ENCODE assay signal across 2 cellular contexts in the genomic region with DNA sequence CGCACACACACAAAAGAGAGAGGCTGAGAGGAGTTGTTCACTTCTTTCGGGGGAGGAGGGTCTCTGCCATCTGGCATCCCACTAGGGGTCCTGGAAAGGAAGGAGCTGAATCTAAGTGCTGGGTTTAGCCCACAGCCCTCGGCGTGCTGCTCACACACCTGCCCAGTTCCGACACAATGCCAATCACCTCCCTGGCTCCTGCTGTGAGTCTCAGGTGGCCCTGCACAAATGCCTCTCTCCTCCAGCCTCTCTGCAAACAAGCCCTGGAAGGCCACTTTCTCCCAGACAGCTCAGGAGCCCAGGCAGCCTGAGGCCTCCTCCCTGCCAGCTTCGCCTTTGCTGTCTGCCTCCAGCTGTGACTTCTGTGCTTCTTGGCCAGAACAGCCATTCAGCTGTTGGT.
TF ChIP-seq lines count a peak whose summit lies in the region.

No MANE protein-coding gene starts in this region.

TF ChIP-seq in SK-N-SH, 30 proteins besides CTCF, POLR2A, EP300 and RAD21 (continued from another document):
- TF ChIP-seq JUND (IDR thresholded peaks at IDR 0.05) = no peak
- no peak for TF ChIP-seq TAF1 (IDR thresholded peaks at IDR 0.05; ENCODE audit: borderline replicate concordance, low read depth, low read length)
- no peak for TF ChIP-seq RXRA (IDR thresholded peaks at IDR 0.05; ENCODE audit: borderline replicate concordance, low read depth)
- no peak for TF ChIP-seq CHD2 (IDR thresholded peaks at IDR 0.05; ENCODE audit: low read length, partially characterized antibody)
- no peak for TF ChIP-seq GABPA (IDR thresholded peaks at IDR 0.05; ENCODE audit: low read depth)
- no peak for TF ChIP-seq RCOR1 (IDR thresholded peaks at IDR 0.05; ENCODE audit: low read length)
- TF ChIP-seq EZH2phosphoT487 (IDR thresholded peaks at IDR 0.05; ENCODE audit: borderline replicate concordance, low read depth) = no peak
- TF ChIP-seq, protein P1, sequence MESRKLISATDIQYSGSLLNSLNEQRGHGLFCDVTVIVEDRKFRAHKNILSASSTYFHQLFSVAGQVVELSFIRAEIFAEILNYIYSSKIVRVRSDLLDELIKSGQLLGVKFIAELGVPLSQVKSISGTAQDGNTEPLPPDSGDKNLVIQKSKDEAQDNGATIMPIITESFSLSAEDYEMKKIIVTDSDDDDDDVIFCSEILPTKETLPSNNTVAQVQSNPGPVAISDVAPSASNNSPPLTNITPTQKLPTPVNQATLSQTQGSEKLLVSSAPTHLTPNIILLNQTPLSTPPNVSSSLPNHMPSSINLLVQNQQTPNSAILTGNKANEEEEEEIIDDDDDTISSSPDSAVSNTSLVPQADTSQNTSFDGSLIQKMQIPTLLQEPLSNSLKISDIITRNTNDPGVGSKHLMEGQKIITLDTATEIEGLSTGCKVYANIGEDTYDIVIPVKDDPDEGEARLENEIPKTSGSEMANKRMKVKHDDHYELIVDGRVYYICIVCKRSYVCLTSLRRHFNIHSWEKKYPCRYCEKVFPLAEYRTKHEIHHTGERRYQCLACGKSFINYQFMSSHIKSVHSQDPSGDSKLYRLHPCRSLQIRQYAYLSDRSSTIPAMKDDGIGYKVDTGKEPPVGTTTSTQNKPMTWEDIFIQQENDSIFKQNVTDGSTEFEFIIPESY (IDR thresholded peaks at IDR 0.05; ENCODE audit: borderline replicate concordance, low read depth) = no peak
- TF ChIP-seq MEF2A (IDR thresholded peaks at IDR 0.05; ENCODE audit: borderline replicate concordance, low read depth) = no peak
- TF ChIP-seq FOXM1 (IDR thresholded peaks at IDR 0.05; ENCODE audit: low read depth) = no peak
- no peak for TF ChIP-seq TCF12 (IDR thresholded peaks at IDR 0.05)

TF ChIP-seq in SK-N-SH treated with all-trans-retinoic acid at 6 μM for 48 hours, 23 proteins besides CTCF, POLR2A, EP300 and RAD21 (continued from another document):
- TF ChIP-seq, protein P2, sequence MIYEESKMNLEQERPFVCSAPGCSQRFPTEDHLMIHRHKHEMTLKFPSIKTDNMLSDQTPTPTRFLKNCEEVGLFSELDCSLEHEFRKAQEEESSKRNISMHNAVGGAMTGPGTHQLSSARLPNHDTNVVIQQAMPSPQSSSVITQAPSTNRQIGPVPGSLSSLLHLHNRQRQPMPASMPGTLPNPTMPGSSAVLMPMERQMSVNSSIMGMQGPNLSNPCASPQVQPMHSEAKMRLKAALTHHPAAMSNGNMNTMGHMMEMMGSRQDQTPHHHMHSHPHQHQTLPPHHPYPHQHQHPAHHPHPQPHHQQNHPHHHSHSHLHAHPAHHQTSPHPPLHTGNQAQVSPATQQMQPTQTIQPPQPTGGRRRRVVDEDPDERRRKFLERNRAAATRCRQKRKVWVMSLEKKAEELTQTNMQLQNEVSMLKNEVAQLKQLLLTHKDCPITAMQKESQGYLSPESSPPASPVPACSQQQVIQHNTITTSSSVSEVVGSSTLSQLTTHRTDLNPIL (CRISPR knock-in tag; IDR thresholded peaks at IDR 0.05; ENCODE audit: low read depth) = no peak
- TF ChIP-seq, protein P3, sequence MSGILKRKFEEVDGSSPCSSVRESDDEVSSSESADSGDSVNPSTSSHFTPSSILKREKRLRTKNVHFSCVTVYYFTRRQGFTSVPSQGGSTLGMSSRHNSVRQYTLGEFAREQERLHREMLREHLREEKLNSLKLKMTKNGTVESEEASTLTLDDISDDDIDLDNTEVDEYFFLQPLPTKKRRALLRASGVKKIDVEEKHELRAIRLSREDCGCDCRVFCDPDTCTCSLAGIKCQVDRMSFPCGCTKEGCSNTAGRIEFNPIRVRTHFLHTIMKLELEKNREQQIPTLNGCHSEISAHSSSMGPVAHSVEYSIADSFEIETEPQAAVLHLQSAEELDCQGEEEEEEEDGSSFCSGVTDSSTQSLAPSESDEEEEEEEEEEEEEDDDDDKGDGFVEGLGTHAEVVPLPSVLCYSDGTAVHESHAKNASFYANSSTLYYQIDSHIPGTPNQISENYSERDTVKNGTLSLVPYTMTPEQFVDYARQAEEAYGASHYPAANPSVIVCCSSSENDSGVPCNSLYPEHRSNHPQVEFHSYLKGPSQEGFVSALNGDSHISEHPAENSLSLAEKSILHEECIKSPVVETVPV (CRISPR knock-in tag; IDR thresholded peaks at IDR 0.05) = no peak
- TF ChIP-seq, protein P4, sequence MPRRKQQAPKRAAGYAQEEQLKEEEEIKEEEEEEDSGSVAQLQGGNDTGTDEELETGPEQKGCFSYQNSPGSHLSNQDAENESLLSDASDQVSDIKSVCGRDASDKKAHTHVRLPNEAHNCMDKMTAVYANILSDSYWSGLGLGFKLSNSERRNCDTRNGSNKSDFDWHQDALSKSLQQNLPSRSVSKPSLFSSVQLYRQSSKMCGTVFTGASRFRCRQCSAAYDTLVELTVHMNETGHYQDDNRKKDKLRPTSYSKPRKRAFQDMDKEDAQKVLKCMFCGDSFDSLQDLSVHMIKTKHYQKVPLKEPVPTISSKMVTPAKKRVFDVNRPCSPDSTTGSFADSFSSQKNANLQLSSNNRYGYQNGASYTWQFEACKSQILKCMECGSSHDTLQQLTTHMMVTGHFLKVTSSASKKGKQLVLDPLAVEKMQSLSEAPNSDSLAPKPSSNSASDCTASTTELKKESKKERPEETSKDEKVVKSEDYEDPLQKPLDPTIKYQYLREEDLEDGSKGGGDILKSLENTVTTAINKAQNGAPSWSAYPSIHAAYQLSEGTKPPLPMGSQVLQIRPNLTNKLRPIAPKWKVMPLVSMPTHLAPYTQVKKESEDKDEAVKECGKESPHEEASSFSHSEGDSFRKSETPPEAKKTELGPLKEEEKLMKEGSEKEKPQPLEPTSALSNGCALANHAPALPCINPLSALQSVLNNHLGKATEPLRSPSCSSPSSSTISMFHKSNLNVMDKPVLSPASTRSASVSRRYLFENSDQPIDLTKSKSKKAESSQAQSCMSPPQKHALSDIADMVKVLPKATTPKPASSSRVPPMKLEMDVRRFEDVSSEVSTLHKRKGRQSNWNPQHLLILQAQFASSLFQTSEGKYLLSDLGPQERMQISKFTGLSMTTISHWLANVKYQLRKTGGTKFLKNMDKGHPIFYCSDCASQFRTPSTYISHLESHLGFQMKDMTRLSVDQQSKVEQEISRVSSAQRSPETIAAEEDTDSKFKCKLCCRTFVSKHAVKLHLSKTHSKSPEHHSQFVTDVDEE (CRISPR knock-in tag; IDR thresholded peaks at IDR 0.05) = no peak
- no peak for TF ChIP-seq ZNF565 (CRISPR knock-in tag; conservative IDR thresholded peaks at IDR 0.05; ENCODE audit: low read depth)
- TF ChIP-seq TCF4 (CRISPR knock-in tag; IDR thresholded peaks at IDR 0.05; ENCODE audit: borderline replicate concordance) = no peak
- TF ChIP-seq SNAI2 (CRISPR knock-in tag; IDR thresholded peaks at IDR 0.05) = no peak
- no peak for TF ChIP-seq ESRRG (CRISPR knock-in tag; IDR thresholded peaks at IDR 0.05)
